ENCODE assay signal across 20 cellular contexts in the genomic region with DNA sequence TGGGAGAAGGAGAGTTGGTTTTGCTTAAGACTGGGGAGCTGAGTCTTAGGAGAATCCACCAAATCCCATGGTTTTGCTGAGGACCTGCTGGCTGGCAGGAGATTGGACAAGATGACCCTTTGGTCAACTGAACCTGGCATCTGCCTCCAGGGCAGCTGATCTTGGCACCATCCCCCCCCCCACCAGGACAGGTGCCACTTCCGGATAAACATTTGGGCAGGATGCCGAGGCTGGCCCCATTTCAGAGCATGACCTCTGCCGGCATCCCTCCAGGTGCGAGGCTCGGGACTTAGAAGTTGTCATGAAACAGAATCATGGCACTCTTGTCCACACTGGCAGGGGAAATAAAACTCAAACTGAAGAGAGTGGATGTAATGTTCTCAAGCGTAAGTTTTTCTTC.
DNase-seq lines count a peak whose midpoint lies in the region; ATAC-seq, FAIRE-seq and TF ChIP-seq lines count a peak whose summit lies in the region.
"Had no signal": no experiment of that assay in that cellular context is flagged by ENCODE, and none has a peak within 500 bp of the region (broad histone marks: within the 10 kb centered on the region; RNA-seq: fewer than 3 reads in every experiment).

No MANE protein-coding gene starts in this region.

- ATAC-seq in RWPE2 (ENCODE audit: low read depth) (no peak), thoracic aorta (ENCODE audit: insufficient number of reproducible peaks, low FRiP score, low read depth) (no peak)
- ATAC-seq: lower lobe of right lung, mucosa of descending colon, T-helper 17 cell had no signal

- TF ChIP-seq CTCF in RWPE2 (IDR thresholded peaks at IDR 0.05; ENCODE audit: poor library complexity, severe bottlenecking) (no peak), thoracic aorta (IDR thresholded peaks at IDR 0.05) (no peak)

- H3K4me3 ChIP-seq in RWPE2 (ENCODE audit: severe bottlenecking) (no peak overlapping the region), thoracic aorta (no peak overlapping the region)
- H3K4me3 ChIP-seq: coronary artery, lower lobe of right lung, mucosa of descending colon had no signal

- H3K4me1 ChIP-seq in RWPE2 (ENCODE audit: insufficient read depth, poor library complexity, severe bottlenecking) (no peaks in the 10 kb centered on the region), thoracic aorta (ENCODE audit: control insufficient read depth in 1 of 2, low read depth in 2 of 2) (peaks cover 19 to 49% of the 10 kb centered on the region in 2 donors)

- no peak for FAIRE-seq in HTR-8/SVneo (lab: Jason Lieb, UNC)
- FAIRE-seq: urothelium cell line had no signal

- H3K27ac ChIP-seq in RWPE2 (ENCODE audit: poor library complexity, severe bottlenecking) (no peak overlapping the region), thoracic aorta (peak overlapping the region; percentile 18 to 54)
- H3K27ac ChIP-seq: HL-60, lower lobe of right lung had no signal

- no peaks in the 10 kb centered on the region for H3K9me3 ChIP-seq in RWPE2 (ENCODE audit: severe bottlenecking)
- H3K9me3 ChIP-seq in thoracic aorta: no peaks in the 10 kb centered on the region
- H3K9me3 ChIP-seq: lower lobe of right lung, mucosa of descending colon had no signal

- H3K36me3 ChIP-seq in RWPE2 (ENCODE audit: low read depth) (no peaks in the 10 kb centered on the region), thoracic aorta (no peaks in the 10 kb centered on the region)
- H3K36me3 ChIP-seq: lower lobe of right lung had no signal

- DNase-seq in NCI-H2029 (lab: John Stamatoyannopoulos, UW) (peak; percentile 34), RWPE2 (ENCODE audit: low spot score) (peak; percentile 59), mesenteric fat pad (ENCODE audit: low spot score) (peak; percentile 65), thoracic aorta (ENCODE audit: low spot score) (no peak), HTR-8/SVneo (ENCODE audit: insufficient read length, low spot score) (no peak), dedifferentiated amniotic fluid mesenchymal stem cell (ENCODE audit: extremely low spot score) (no peak), GF-D8 (lab: John Stamatoyannopoulos, UW) (no peak)
- DNase-seq: activated CD4-positive, alpha-beta T cell treated with anti-CD3 and anti-CD28 coated beads for 4 hours; activated naive CD4-positive, alpha-beta T cell treated with Interleukin-2 at 50 U/mL for 16 hours; activated T-cell treated with anti-CD3 and anti-CD28 coated beads, Interleukin-2, amount 50 U/mL, for 24 hours; CD4-positive, CD25-positive, alpha-beta regulatory T cell; islet precursor cell; lower lobe of right lung; mucosa of descending colon; NCI-H1105 treated with DMSO at 0.1 percent for 48 hours; NCI-H2081; T-helper 17 cell had no signal

- H3K27me3 ChIP-seq in RWPE2 (ENCODE audit: insufficient read depth, poor library complexity, severe bottlenecking) (no peaks in the 10 kb centered on the region), thoracic aorta (replicated peaks; ENCODE audit: insufficient read depth) (no peaks in the 10 kb centered on the region)

Comparison
In these comparisons a context has a peak if more than half of its experiments do, and no peak if none do; other contexts are left out.
1. DNase-seq: peak in NCI-H2029 (single experiment), RWPE2 (single experiment) and mesenteric fat pad (single experiment); none in thoracic aorta (single experiment), HTR-8/SVneo (single experiment), dedifferentiated amniotic fluid mesenchymal stem cell (single experiment) and GF-D8 (single experiment).